Comparison of ENCODE assay signal across 24 cellular contexts in the genomic region with DNA sequence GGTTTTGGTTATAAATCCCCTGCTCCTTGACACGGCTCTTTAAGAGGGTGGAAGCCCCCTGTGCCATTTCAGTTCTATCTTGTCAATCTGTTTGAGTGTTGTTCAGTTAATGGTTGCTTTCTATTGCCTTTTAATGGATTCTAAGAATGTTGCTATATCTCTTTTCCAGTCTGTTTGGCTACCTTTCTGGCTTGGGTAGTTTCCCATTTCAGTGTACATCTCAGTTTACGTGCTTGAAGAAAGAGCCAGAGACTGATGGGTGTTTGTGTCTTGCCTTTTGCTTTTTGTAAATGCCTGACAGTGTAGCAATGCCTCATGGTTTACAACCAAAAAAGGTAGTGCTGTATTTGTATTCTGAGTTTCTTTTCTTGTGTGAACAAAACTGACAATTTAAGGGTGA. TPM values are rescaled to one million over a fixed set of nuclear protein-coding genes. Genes with fewer than 3 reads are reported as not detected.
DNase-seq lines count a peak whose midpoint lies in the region; ATAC-seq and TF ChIP-seq lines count a peak whose summit lies in the region.
"Had no signal": no experiment of that assay in that cellular context is flagged by ENCODE, and none has a peak within 500 bp of the region (broad histone marks: within the 10 kb centered on the region; RNA-seq: fewer than 3 reads in every experiment).

No MANE protein-coding gene starts in this region.

- no peaks in the 10 kb centered on the region for H3K9me3 ChIP-seq in HUES48 (ENCODE audit: control insufficient read depth, insufficient read depth, low read length)
- no peaks in the 10 kb centered on the region for H3K9me3 ChIP-seq in mesenchymal stem cell (ENCODE audit: control insufficient read depth, low read length)
- H3K9me3 ChIP-seq in smooth muscle cell (replicated peaks; ENCODE audit: low read depth) = no peaks in the 10 kb centered on the region
- H3K9me3 ChIP-seq: ascending aorta, gastroesophageal sphincter had no signal

- H4K91ac ChIP-seq in mesenchymal stem cell (ENCODE audit: low read length) = no peak overlapping the region

- H2BK5ac ChIP-seq in mesenchymal stem cell (ENCODE audit: low read depth, low read length, poor library complexity, severe bottlenecking) = no peak overlapping the region

- no peaks in the 10 kb centered on the region for H3K27me3 Mint-ChIP-seq in WTC11 (ENCODE audit: low read depth)
- H3K27me3 Mint-ChIP-seq: activated CD4-positive, alpha-beta T cell treated with anti-CD3 and anti-CD28 coated beads, Interleukin-2, amount 10 ng/mL, durations not matched to agents 24 days and 14 days had no signal

- H2BK15ac ChIP-seq in mesenchymal stem cell (ENCODE audit: low read depth, poor library complexity, severe bottlenecking) = no peak overlapping the region

- H2BK12ac ChIP-seq in mesenchymal stem cell (ENCODE audit: low read length in 2 of 2) = no peak overlapping the region

- POLR2A ChIA-PET in WTC11 (lab: Charles Lee) = no interaction called here

- WGBS in mesenchymal stem cell = 77% methylated on average over 2 of the region's 2 CpGs
- WGBS in smooth muscle cell (ENCODE audit: low lambda C conversion rate) = 65% methylated on average over 2 of the region's 2 CpGs

- H3K4me3 ChIP-seq in HUES48 (ENCODE audit: low read depth, low read length) = no peak overlapping the region
- no peak overlapping the region for H3K4me3 ChIP-seq in mesenchymal stem cell (ENCODE audit: insufficient read depth in 1 of 2, low read depth in 1 of 2, low read length in 2 of 2)
- no peak overlapping the region for H3K4me3 ChIP-seq in smooth muscle cell
- H3K4me3 ChIP-seq: gastroesophageal sphincter had no signal

- ATAC-seq in WTC11 = no peak
- ATAC-seq in GM21786 (IDR thresholded peaks at IDR 0.05; ENCODE audit: unreplicated experiment) = no peak
- ATAC-seq in GM18520 (IDR thresholded peaks at IDR 0.05; ENCODE audit: unreplicated experiment) = no peak
- ATAC-seq: CD8-positive, alpha-beta T cell; esophagus mucosa; gastroesophageal sphincter; natural killer cell treated with Interleukin-12 subunit alpha and Interleukin-12 subunit beta and Interleukin-15 and Interleukin-18, amount 100 ng/mL, for 72 hours; stimulated activated memory B cell treated with anti-CD40 and anti-IgM and Interleukin-4, amounts not matched to agents 10 μg/mL and 1 μg/mL and 100 μg/mL, for 72 hours had no signal

- no peak for TF ChIP-seq CTCF in WTC11 (IDR thresholded peaks at IDR 0.05)
- TF ChIP-seq CTCF in smooth muscle cell (IDR thresholded peaks at IDR 0.05; ENCODE audit: borderline replicate concordance, insufficient read depth, poor library complexity, severe bottlenecking) = no peak

- H3K4me2 ChIP-seq in mesenchymal stem cell (ENCODE audit: low read length, poor library complexity, severe bottlenecking) (no peak overlapping the region), smooth muscle cell (peak overlapping the region; percentile 34)

- H4K20me1 ChIP-seq in smooth muscle cell (ENCODE audit: low read depth) = peaks cover 93% of the 10 kb centered on the region

- no peak overlapping the region for H3K18ac ChIP-seq in mesenchymal stem cell (ENCODE audit: low read depth in 1 of 2, low read length in 2 of 2)

- H3K9ac ChIP-seq in HUES48 (ENCODE audit: low read depth, low read length) = no peak overlapping the region
- no peak overlapping the region for H3K9ac ChIP-seq in mesenchymal stem cell (ENCODE audit: low read length)
- no peak overlapping the region for H3K9ac ChIP-seq in smooth muscle cell (ENCODE audit: low read depth)

- H2BK120ac ChIP-seq in mesenchymal stem cell (ENCODE audit: low read depth, low read length) = no peak overlapping the region

- H3K36me3 Mint-ChIP-seq in WTC11 = peaks cover 26% of the 10 kb centered on the region
- H3K36me3 Mint-ChIP-seq: CD8-positive, alpha-beta T cell; natural killer cell treated with Interleukin-12 subunit alpha and Interleukin-12 subunit beta and Interleukin-15 and Interleukin-18, amount 100 ng/mL, for 72 hours; stimulated activated memory B cell treated with anti-CD40 and anti-IgM and Interleukin-4, amounts not matched to agents 10 μg/mL and 1 μg/mL and 100 μg/mL, for 72 hours had no signal

- H3K36me3 ChIP-seq in HUES48 (ENCODE audit: control insufficient read depth, insufficient read depth, low read length) = peaks cover 3% of the 10 kb centered on the region; the same call in 1 of the 2 replicates
- no peaks in the 10 kb centered on the region for H3K36me3 ChIP-seq in mesenchymal stem cell (ENCODE audit: control insufficient read depth in 1 of 2, insufficient read depth in 2 of 2, low read depth in 1 of 2, low read length in 2 of 2)
- no peaks in the 10 kb centered on the region for H3K36me3 ChIP-seq in smooth muscle cell (ENCODE audit: low read depth)
- H3K36me3 ChIP-seq: ascending aorta, gastroesophageal sphincter had no signal

- peak overlapping the region; percentile 83 for H3K27ac Mint-ChIP-seq in WTC11
- H3K27ac Mint-ChIP-seq: activated CD4-positive, alpha-beta T cell treated with anti-CD3 and anti-CD28 coated beads, Interleukin-2, amount 10 ng/mL, durations not matched to agents 24 days and 14 days; activated T-helper 1 cell treated with anti-CD3 and anti-CD28 coated beads, Interleukin-12 subunit alpha, Interleukin-12 subunit beta, Interleukin-2, Interleukin-4 antibody, amounts not matched to agents 30 ng/mL and 10 ng/mL and 1 ng/mL, durations not matched to agents 14 hours and 24 hours and 36 hours; CD8-positive, alpha-beta T cell; natural killer cell treated with Interleukin-12 subunit alpha and Interleukin-12 subunit beta and Interleukin-15 and Interleukin-18, amount 100 ng/mL, for 72 hours; stimulated activated memory B cell treated with anti-CD40 and anti-IgM and Interleukin-4, amounts not matched to agents 10 μg/mL and 1 μg/mL and 100 μg/mL, for 72 hours; T-helper 1 cell treated with Interleukin-12 subunit alpha and Interleukin-12 subunit beta and Interleukin-4 antibody, amounts not matched to agents 30 μg/mL and 1 μg/mL, for 36 hours had no signal

- H3K4me1 ChIP-seq in HUES48 (ENCODE audit: control insufficient read depth, insufficient read depth, low read length) = peaks cover 58% of the 10 kb centered on the region
- H3K4me1 ChIP-seq in mesenchymal stem cell (ENCODE audit: control insufficient read depth, insufficient read depth, low read depth, low read length) = peaks cover 5% of the 10 kb centered on the region
- H3K4me1 ChIP-seq in smooth muscle cell (ENCODE audit: low read depth) = peaks cover 33% of the 10 kb centered on the region

- H2AK5ac ChIP-seq in mesenchymal stem cell (ENCODE audit: low read length, severe bottlenecking) = peak overlapping the region; percentile 22

- no peak overlapping the region for H3K23ac ChIP-seq in mesenchymal stem cell (ENCODE audit: low read length in 2 of 2)

- no peak overlapping the region for H3K4me3 Mint-ChIP-seq in WTC11
- H3K4me3 Mint-ChIP-seq: activated CD4-positive, alpha-beta T cell treated with anti-CD3 and anti-CD28 coated beads, Interleukin-2, amount 10 ng/mL, durations not matched to agents 24 days and 14 days; activated T-helper 1 cell treated with anti-CD3 and anti-CD28 coated beads, Interleukin-12 subunit alpha, Interleukin-12 subunit beta, Interleukin-2, Interleukin-4 antibody, amounts not matched to agents 30 ng/mL and 10 ng/mL and 1 ng/mL, durations not matched to agents 14 hours and 24 hours and 36 hours; CD8-positive, alpha-beta T cell; natural killer cell treated with Interleukin-12 subunit alpha and Interleukin-12 subunit beta and Interleukin-15 and Interleukin-18, amount 100 ng/mL, for 72 hours; stimulated activated memory B cell treated with anti-CD40 and anti-IgM and Interleukin-4, amounts not matched to agents 10 μg/mL and 1 μg/mL and 100 μg/mL, for 72 hours; T-helper 1 cell treated with Interleukin-12 subunit alpha and Interleukin-12 subunit beta and Interleukin-4 antibody, amounts not matched to agents 30 μg/mL and 1 μg/mL, for 36 hours had no signal

- H3K4ac ChIP-seq in mesenchymal stem cell (ENCODE audit: low read depth in 1 of 2, low read length in 2 of 2) = no peak overlapping the region

- H3K14ac ChIP-seq in mesenchymal stem cell (ENCODE audit: low read length in 2 of 2) = no peak overlapping the region

- DNase-seq in WTC11 (ENCODE audit: low spot score) = no peak
- DNase-seq in mesenchymal stem cell = no peak
- no peak for DNase-seq in smooth muscle cell (lab: John Stamatoyannopoulos, UW; ENCODE audit: unreplicated experiment)
- no peak for DNase-seq in NCI-H1417 treated with DMSO at 0.1 percent for 48 hours (lab: John Stamatoyannopoulos, UW)
- DNase-seq: activated CD4-positive, alpha-beta T cell treated with anti-CD3 and anti-CD28 coated beads, Interleukin-2, amount 10 ng/mL, durations not matched to agents 24 days and 14 days; activated naive CD4-positive, alpha-beta T cell treated with anti-CD3 and anti-CD28 coated beads, Interleukin-2, amount 50 U/mL, for 16 hours; CD8-positive, alpha-beta T cell; cerebellar nuclear complex; DMS79; effector memory CD4-positive, alpha-beta T cell; left cardiac atrium; midbrain; NCI-H526; stimulated activated CD4-positive, alpha-beta T cell treated with anti-CD3 and anti-CD28 coated beads, Interleukin-1b, Interleukin-23, amount 100 ng/mL, for 48 hours had no signal

- H3K9me3 Mint-ChIP-seq in WTC11 = peaks cover 11% of the 10 kb centered on the region; the same call in 1 of the 2 replicates
- H3K9me3 Mint-ChIP-seq: activated T-helper 1 cell treated with anti-CD3 and anti-CD28 coated beads, Interleukin-12 subunit alpha, Interleukin-12 subunit beta, Interleukin-2, Interleukin-4 antibody, amounts not matched to agents 30 ng/mL and 10 ng/mL and 1 ng/mL, durations not matched to agents 14 hours and 24 hours and 36 hours; CD8-positive, alpha-beta T cell; natural killer cell treated with Interleukin-12 subunit alpha and Interleukin-12 subunit beta and Interleukin-15 and Interleukin-18, amount 100 ng/mL, for 72 hours; stimulated activated memory B cell treated with anti-CD40 and anti-IgM and Interleukin-4, amounts not matched to agents 10 μg/mL and 1 μg/mL and 100 μg/mL, for 72 hours; T-helper 1 cell treated with Interleukin-12 subunit alpha and Interleukin-12 subunit beta and Interleukin-4 antibody, amounts not matched to agents 30 μg/mL and 1 μg/mL, for 36 hours had no signal

- peaks cover 17% of the 10 kb centered on the region for H3K79me1 ChIP-seq in mesenchymal stem cell (replicated peaks; ENCODE audit: low read length, poor library complexity, severe bottlenecking)

- peaks cover 100% of the 10 kb centered on the region for H3K79me2 ChIP-seq in smooth muscle cell (ENCODE audit: low read depth)

- H3K27ac ChIP-seq in HUES48 (ENCODE audit: low read depth, low read length) = peak overlapping the region; percentile 0
- peak overlapping the region; percentile 26 for H3K27ac ChIP-seq in mesenchymal stem cell (ENCODE audit: low read length, poor library complexity, severe bottlenecking)
- H3K27ac ChIP-seq in smooth muscle cell (ENCODE audit: low read depth) = peak overlapping the region; percentile 53

- H3K27me3 ChIP-seq in HUES48 (ENCODE audit: control insufficient read depth, insufficient read depth, low read length) (no peaks in the 10 kb centered on the region), mesenchymal stem cell (ENCODE audit: control insufficient read depth in 1 of 2, insufficient read depth in 1 of 2, low read length in 2 of 2) (no peaks in the 10 kb centered on the region), smooth muscle cell (ENCODE audit: low read depth) (no peaks in the 10 kb centered on the region)
- H3K27me3 ChIP-seq: ascending aorta, gastroesophageal sphincter had no signal

- no peak overlapping the region for H4K8ac ChIP-seq in mesenchymal stem cell (ENCODE audit: low read length)

- CTCF ChIA-PET in WTC11 (lab: Charles Lee) = interaction anchor here (1.0 to 1.4 kb wide), 2 partner anchors 67 to 297 kb away, joined by 3 read pairs; no protein-coding TSS in a partner anchor

- H3F3A ChIP-seq in smooth muscle cell (ENCODE audit: low read depth) = peaks cover 33% of the 10 kb centered on the region

- H3K4me1 Mint-ChIP-seq in WTC11 = peaks cover 81% of the 10 kb centered on the region
- H3K4me1 Mint-ChIP-seq: stimulated activated memory B cell treated with anti-CD40 and anti-IgM and Interleukin-4, amounts not matched to agents 10 μg/mL and 1 μg/mL and 100 μg/mL, for 72 hours had no signal

- H2AFZ ChIP-seq in mesenchymal stem cell (ENCODE audit: low read depth, low read length) (no peak overlapping the region), smooth muscle cell (ENCODE audit: low read depth) (no peak overlapping the region)

RNA-seq across cellular contexts. Expression of a gene that starts 45.3 kb away (rescaled TPM):
- 103 to 112 TPM (median 111 TPM) in 3 replicates for total RNA-seq in WTC11 (2021)
- polyA plus RNA-seq in mesenchymal stem cell (2013, experiment 1 of 2) = 377 TPM
- 383 TPM for polyA plus RNA-seq in mesenchymal stem cell (2013, experiment 2 of 2)
- total RNA-seq in smooth muscle cell = 314 and 356 TPM in 2 replicates
- polyA plus RNA-seq in smooth muscle cell = 394 and 432 TPM in 2 replicates

Comparison
In these comparisons a context has a peak if more than half of its experiments do, and no peak if none do; other contexts are left out.
1. H3K27ac ChIP-seq: peak in every context shown above with its lines; median percentile 53 in smooth muscle cell; 26 in mesenchymal stem cell; 0 in HUES48.